32 cellular contexts compared by ENCODE assay signal in genomic region chr12:24510581-24511125, GRCh38.
"Had no signal": no experiment of that assay in that cellular context is flagged by ENCODE, and none has a peak within 500 bp of the region (broad histone marks: within the 10 kb centered on the region; RNA-seq: fewer than 3 reads in every experiment).

No MANE protein-coding gene starts in this region.

- H3K36me3 Mint-ChIP-seq: activated CD4-positive, alpha-beta memory T cell treated with anti-CD3 and anti-CD28 coated beads for 36 hours; activated CD8-positive, alpha-beta memory T cell treated with anti-CD3 and anti-CD28 coated beads, Interleukin-2, amount 10 ng/mL, durations not matched to agents 7 days and 5 days; activated naive CD4-positive, alpha-beta T cell treated with anti-CD3 and anti-CD28 coated beads, Interleukin-2, amount 50 U/mL, for 24 hours; activated naive CD8-positive, alpha-beta T cell treated with anti-CD3 and anti-CD28 coated beads for 36 hours had no signal

- H3K27me3 ChIP-seq: adrenal gland, body of pancreas, esophagus muscularis mucosa, heart left ventricle had no signal

- H3K9me3 Mint-ChIP-seq: activated CD4-positive, alpha-beta memory T cell treated with anti-CD3 and anti-CD28 coated beads for 36 hours; activated naive CD4-positive, alpha-beta T cell treated with anti-CD3 and anti-CD28 coated beads for 36 hours; activated naive CD4-positive, alpha-beta T cell treated with anti-CD3 and anti-CD28 coated beads, Interleukin-2, amount 50 U/mL, for 24 hours; activated T-helper 2 cell treated with anti-CD3 and anti-CD28 coated beads, Interferon-gamma antibody, Interleukin-2, Interleukin-4, amounts not matched to agents 10 μg/mL and 5 μg/mL and 100 μg/mL, durations not matched to agents 14 hours and 24 hours and 36 hours; effector memory CD8-positive, alpha-beta T cell had no signal

- DNase-seq: activated CD4-positive, alpha-beta memory T cell treated with anti-CD3 and anti-CD28 coated beads for 36 hours; activated CD4-positive, alpha-beta T cell treated with anti-CD3 and anti-CD28 coated beads for 1 hour; activated CD4-positive, alpha-beta T cell treated with anti-CD3 and anti-CD28 coated beads for 48 hours; activated CD4-positive, CD25-positive, alpha-beta regulatory T cell; activated CD8-positive, alpha-beta memory T cell treated with anti-CD3 and anti-CD28 coated beads, Interleukin-2, amount 10 ng/mL, durations not matched to agents 7 days and 5 days; activated CD8-positive, alpha-beta memory T cell treated with anti-CD3 and anti-CD28 coated beads, Interleukin-2, amount 50 U/mL, for 4 hours; activated CD8-positive, alpha-beta T cell treated with anti-CD3 and anti-CD28 coated beads, Interleukin-2, amount 10 ng/mL, durations not matched to agents 7 days and 5 days; activated effector memory CD4-positive, alpha-beta T cell treated with anti-CD3 and anti-CD28 coated beads, Interleukin-2, amount 50 U/mL, for 16 hours; activated naive CD4-positive, alpha-beta T cell treated with anti-CD3 and anti-CD28 coated beads for 36 hours; activated naive CD8-positive, alpha-beta T cell treated with anti-CD3 and anti-CD28 coated beads for 36 hours; activated naive CD8-positive, alpha-beta T cell treated with anti-CD3 and anti-CD28 coated beads, Interleukin-2, amount 50 U/mL, for 24 hours; activated T-cell treated with anti-CD3 and anti-CD28 coated beads, Interleukin-2, amount 50 U/mL, for 1 hour; activated T-cell treated with anti-CD3 and anti-CD28 coated beads, Interleukin-2, amount 50 U/mL, for 48 hours; adrenal gland; amygdala; aorta; body of pancreas; caudate nucleus; cortex of kidney; dermis blood vessel endothelial cell; effector CD4-positive, alpha-beta T cell; effector memory CD8-positive, alpha-beta T cell; erythroblast; glutamatergic neuron; heart left ventricle; T-helper 2 cell had no signal

- H3K27ac Mint-ChIP-seq: activated CD4-positive, alpha-beta memory T cell treated with anti-CD3 and anti-CD28 coated beads for 36 hours; activated CD8-positive, alpha-beta memory T cell treated with anti-CD3 and anti-CD28 coated beads, Interleukin-2, amount 10 ng/mL, durations not matched to agents 7 days and 5 days; activated CD8-positive, alpha-beta T cell treated with anti-CD3 and anti-CD28 coated beads, Interleukin-2, amount 10 ng/mL, durations not matched to agents 7 days and 5 days; activated naive CD4-positive, alpha-beta T cell treated with anti-CD3 and anti-CD28 coated beads for 36 hours; activated naive CD4-positive, alpha-beta T cell treated with anti-CD3 and anti-CD28 coated beads, Interleukin-2, amount 50 U/mL, for 24 hours; activated naive CD8-positive, alpha-beta T cell treated with anti-CD3 and anti-CD28 coated beads for 36 hours; activated naive CD8-positive, alpha-beta T cell treated with anti-CD3 and anti-CD28 coated beads, Interleukin-2, amount 50 U/mL, for 24 hours; activated T-helper 1 cell treated with anti-CD3 and anti-CD28 coated beads, Interleukin-12 subunit alpha, Interleukin-12 subunit beta, Interleukin-2, Interleukin-4 antibody, amounts not matched to agents 30 ng/mL and 10 ng/mL and 1 ng/mL, durations not matched to agents 14 hours and 24 hours and 36 hours; activated T-helper 2 cell treated with anti-CD3 and anti-CD28 coated beads, Interferon-gamma antibody, Interleukin-2, Interleukin-4, amounts not matched to agents 10 μg/mL and 5 μg/mL and 100 μg/mL, durations not matched to agents 14 hours and 24 hours and 36 hours; effector memory CD8-positive, alpha-beta T cell had no signal

- H3K9me3 ChIP-seq: adrenal gland, body of pancreas, esophagus muscularis mucosa, heart left ventricle had no signal

- FAIRE-seq: colon, frontal cortex had no signal

- H3K4me3 Mint-ChIP-seq: activated CD4-positive, alpha-beta memory T cell treated with anti-CD3 and anti-CD28 coated beads for 36 hours; activated CD8-positive, alpha-beta memory T cell treated with anti-CD3 and anti-CD28 coated beads, Interleukin-2, amount 10 ng/mL, durations not matched to agents 7 days and 5 days; activated CD8-positive, alpha-beta T cell treated with anti-CD3 and anti-CD28 coated beads, Interleukin-2, amount 10 ng/mL, durations not matched to agents 7 days and 5 days; activated naive CD4-positive, alpha-beta T cell treated with anti-CD3 and anti-CD28 coated beads for 36 hours; activated naive CD4-positive, alpha-beta T cell treated with anti-CD3 and anti-CD28 coated beads, Interleukin-2, amount 50 U/mL, for 24 hours; activated naive CD8-positive, alpha-beta T cell treated with anti-CD3 and anti-CD28 coated beads for 36 hours; activated naive CD8-positive, alpha-beta T cell treated with anti-CD3 and anti-CD28 coated beads, Interleukin-2, amount 50 U/mL, for 24 hours; activated T-helper 1 cell treated with anti-CD3 and anti-CD28 coated beads, Interleukin-12 subunit alpha, Interleukin-12 subunit beta, Interleukin-2, Interleukin-4 antibody, amounts not matched to agents 30 ng/mL and 10 ng/mL and 1 ng/mL, durations not matched to agents 14 hours and 24 hours and 36 hours; effector memory CD8-positive, alpha-beta T cell had no signal

- ATAC-seq: activated CD8-positive, alpha-beta memory T cell treated with anti-CD3 and anti-CD28 coated beads, Interleukin-2, amount 10 ng/mL, durations not matched to agents 7 days and 5 days; activated CD8-positive, alpha-beta T cell treated with anti-CD3 and anti-CD28 coated beads, Interleukin-2, amount 10 ng/mL, durations not matched to agents 7 days and 5 days; activated naive CD8-positive, alpha-beta T cell treated with anti-CD3 and anti-CD28 coated beads, Interleukin-2, amount 50 U/mL, for 24 hours; body of pancreas; effector memory CD8-positive, alpha-beta T cell; heart left ventricle had no signal

- H3K27me3 Mint-ChIP-seq: activated CD4-positive, alpha-beta memory T cell treated with anti-CD3 and anti-CD28 coated beads for 36 hours; activated CD8-positive, alpha-beta memory T cell treated with anti-CD3 and anti-CD28 coated beads, Interleukin-2, amount 10 ng/mL, durations not matched to agents 7 days and 5 days; activated naive CD4-positive, alpha-beta T cell treated with anti-CD3 and anti-CD28 coated beads, Interleukin-2, amount 50 U/mL, for 24 hours; activated naive CD8-positive, alpha-beta T cell treated with anti-CD3 and anti-CD28 coated beads for 36 hours; activated naive CD8-positive, alpha-beta T cell treated with anti-CD3 and anti-CD28 coated beads, Interleukin-2, amount 50 U/mL, for 24 hours had no signal

- H3K4me3 ChIP-seq: adrenal gland, body of pancreas, esophagus muscularis mucosa, heart left ventricle had no signal

- H3K27ac ChIP-seq: adrenal gland, body of pancreas, esophagus muscularis mucosa, heart left ventricle had no signal

- H3K36me3 ChIP-seq: adrenal gland, esophagus muscularis mucosa, heart left ventricle had no signal

- H3K4me1 Mint-ChIP-seq: activated CD8-positive, alpha-beta memory T cell treated with anti-CD3 and anti-CD28 coated beads, Interleukin-2, amount 10 ng/mL, durations not matched to agents 7 days and 5 days; activated naive CD4-positive, alpha-beta T cell treated with anti-CD3 and anti-CD28 coated beads, Interleukin-2, amount 50 U/mL, for 24 hours; activated naive CD8-positive, alpha-beta T cell treated with anti-CD3 and anti-CD28 coated beads for 36 hours; activated naive CD8-positive, alpha-beta T cell treated with anti-CD3 and anti-CD28 coated beads, Interleukin-2, amount 50 U/mL, for 24 hours had no signal

- H3K4me1 ChIP-seq: adrenal gland, body of pancreas, esophagus muscularis mucosa, heart left ventricle had no signal
